ENCODE assay signal across 19 cellular contexts in the genomic region with DNA sequence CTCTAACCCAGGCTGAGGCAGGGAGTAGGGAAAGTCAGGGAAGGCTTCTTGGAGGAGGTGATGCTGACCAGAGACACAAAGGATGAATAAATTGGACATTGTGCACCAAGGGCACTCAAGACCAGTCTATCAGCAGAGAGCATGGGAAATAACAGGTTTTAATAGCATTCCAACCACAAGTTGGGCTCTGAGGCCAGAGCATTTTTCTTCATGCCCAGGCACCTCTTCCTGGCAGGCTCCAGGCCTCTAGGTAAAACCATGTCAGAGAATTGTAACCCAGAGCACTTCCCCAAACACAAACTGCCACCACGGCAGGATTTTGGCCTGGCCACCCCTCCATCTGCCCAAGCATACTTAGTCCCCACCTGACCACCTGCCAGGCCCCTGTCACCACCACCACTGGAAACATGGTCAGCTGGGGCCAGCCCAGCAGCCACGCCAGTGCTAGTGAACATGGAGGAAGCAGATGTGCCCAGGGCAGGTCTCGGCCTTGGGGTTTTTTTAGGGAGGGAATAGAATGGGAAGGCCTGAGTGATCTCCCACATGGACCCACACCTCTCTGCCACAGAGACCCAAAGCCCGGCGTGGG. TPM values are rescaled to one million over a fixed set of nuclear protein-coding genes. Genes with fewer than 3 reads are reported as not detected.
A peak's percentile ranks its signal among the peaks of the same experiment; 100 is the strongest.
DNase-seq lines count a peak whose midpoint lies in the region; ATAC-seq and TF ChIP-seq lines count a peak whose summit lies in the region.
"Had no signal": no experiment of that assay in that cellular context is flagged by ENCODE, and none has a peak within 500 bp of the region (broad histone marks: within the 10 kb centered on the region; RNA-seq: fewer than 3 reads in every experiment).

No MANE protein-coding gene starts in this region.

- H2BK120ac ChIP-seq in mesenchymal stem cell (ENCODE audit: low read depth, low read length) = no peak overlapping the region

- H4K91ac ChIP-seq in mesenchymal stem cell (ENCODE audit: low read length) = no peak overlapping the region

- H2BK12ac ChIP-seq in mesenchymal stem cell (ENCODE audit: low read length in 2 of 2) = no peak overlapping the region

- H3K36me3 ChIP-seq in ascending aorta (peaks cover 4 to 5% of the 10 kb centered on the region in 2 donors), mesenchymal stem cell (ENCODE audit: control insufficient read depth in 1 of 2, insufficient read depth in 2 of 2, low read depth in 1 of 2, low read length in 2 of 2) (peaks cover 26 to 40% of the 10 kb centered on the region in 2 experiments)
- H3K36me3 ChIP-seq: MG63 had no signal

- no peaks in the 10 kb centered on the region; the same call in 1 of the 2 replicates for H3K27me3 Mint-ChIP-seq in HFFc6 (ENCODE audit: insufficient read depth)
- peaks cover 0 to 4% of the 10 kb centered on the region in 2 donors for H3K27me3 Mint-ChIP-seq in stimulated activated naive B cell treated with anti-CD40 and anti-IgM and Interleukin-4, amounts not matched to agents 10 μg/mL and 1 μg/mL and 100 μg/mL, for 72 hours

- intact Hi-C loops in ascending aorta (cut with DNase I) = no loop called here

- H3K4ac ChIP-seq in mesenchymal stem cell (ENCODE audit: low read depth in 1 of 2, low read length in 2 of 2) = no peak overlapping the region

- no peak overlapping the region for H3K23ac ChIP-seq in mesenchymal stem cell (ENCODE audit: low read length in 2 of 2)

- H3K4me3 Mint-ChIP-seq in HFFc6 = no peak overlapping the region
- no peak overlapping the region for H3K4me3 Mint-ChIP-seq in stimulated activated naive B cell treated with anti-CD40 and anti-IgM and Interleukin-4, amounts not matched to agents 10 μg/mL and 1 μg/mL and 100 μg/mL, for 72 hours
- H3K4me3 Mint-ChIP-seq: CD14-positive monocyte, GM23338 had no signal

- no peak overlapping the region for H2AFZ ChIP-seq in mesenchymal stem cell (ENCODE audit: low read depth, low read length)
- H2AFZ ChIP-seq: GM23338 had no signal

- no peak for ATAC-seq in stimulated activated naive B cell treated with anti-CD40 and anti-IgM and Interleukin-4, amounts not matched to agents 10 μg/mL and 1 μg/mL and 100 μg/mL, for 72 hours (replicated peaks)
- ATAC-seq in HG03097 (IDR thresholded peaks at IDR 0.05; ENCODE audit: low FRiP score, unreplicated experiment) = no peak
- ATAC-seq in activated CD4-positive, CD25-positive, alpha-beta regulatory T cell treated with anti-CD3 and anti-CD28 coated beads, Interleukin-2, amount 50 U/mL, for 24 hours = no peak
- ATAC-seq: GM23338, Right ventricle myocardium inferior had no signal

- DNase-seq in HFFc6 = no peak
- DNase-seq in ascending aorta (ENCODE audit: low spot score in 2 of 2) = no peak
- no peak for DNase-seq in mesenchymal stem cell
- DNase-seq in stimulated activated naive B cell treated with anti-CD40 and anti-IgM and Interleukin-4, amounts not matched to agents 10 μg/mL and 1 μg/mL and 100 μg/mL, for 72 hours = no peak
- DNase-seq in retina = no peak
- no peak for DNase-seq in LoVo (ENCODE audit: low spot score)
- DNase-seq: GF-D8, MG63, NCI-H1105, NCI-H1694, NCI-H2107, NCI-H2227 treated with DMSO at 0.1 percent for 48 hours, NCI-H524 had no signal

- H3K36me3 Mint-ChIP-seq in HFFc6 (ENCODE audit: low read depth) = peaks cover 11% of the 10 kb centered on the region
- no peaks in the 10 kb centered on the region for H3K36me3 Mint-ChIP-seq in stimulated activated naive B cell treated with anti-CD40 and anti-IgM and Interleukin-4, amounts not matched to agents 10 μg/mL and 1 μg/mL and 100 μg/mL, for 72 hours
- H3K36me3 Mint-ChIP-seq: CD14-positive monocyte had no signal

- H3K27me3 ChIP-seq in ascending aorta = no peaks in the 10 kb centered on the region
- H3K27me3 ChIP-seq in mesenchymal stem cell (ENCODE audit: control insufficient read depth in 1 of 2, insufficient read depth in 1 of 2, low read length in 2 of 2) = no peaks in the 10 kb centered on the region
- H3K27me3 ChIP-seq: MG63 had no signal

- H3K4me1 Mint-ChIP-seq in HFFc6 (ENCODE audit: low read depth) = peaks cover 63% of the 10 kb centered on the region
- peaks cover 19 to 28% of the 10 kb centered on the region in 2 donors for H3K4me1 Mint-ChIP-seq in stimulated activated naive B cell treated with anti-CD40 and anti-IgM and Interleukin-4, amounts not matched to agents 10 μg/mL and 1 μg/mL and 100 μg/mL, for 72 hours
- H3K4me1 Mint-ChIP-seq: GM23338 had no signal

- H3K9me3 Mint-ChIP-seq in HFFc6 = no peaks in the 10 kb centered on the region
- H3K9me3 Mint-ChIP-seq in stimulated activated naive B cell treated with anti-CD40 and anti-IgM and Interleukin-4, amounts not matched to agents 10 μg/mL and 1 μg/mL and 100 μg/mL, for 72 hours = no peaks in the 10 kb centered on the region
- H3K9me3 Mint-ChIP-seq: CD14-positive monocyte, GM23338 had no signal

- no peaks in the 10 kb centered on the region for H3K9me3 ChIP-seq in ascending aorta
- no peaks in the 10 kb centered on the region for H3K9me3 ChIP-seq in mesenchymal stem cell (ENCODE audit: control insufficient read depth, low read length)
- H3K9me3 ChIP-seq: MG63 had no signal

- no peak overlapping the region for H3K4me2 ChIP-seq in mesenchymal stem cell (ENCODE audit: low read length, poor library complexity, severe bottlenecking)
- H3K4me2 ChIP-seq: GM23338, KMS-11 had no signal

- H3K4me3 ChIP-seq in ascending aorta (no peak overlapping the region), mesenchymal stem cell (ENCODE audit: insufficient read depth in 1 of 2, low read depth in 1 of 2, low read length in 2 of 2) (no peak overlapping the region)
- H3K4me3 ChIP-seq: GM23338, MG63 had no signal

- H4K8ac ChIP-seq in mesenchymal stem cell (ENCODE audit: low read length) = no peak overlapping the region

- no peak overlapping the region for H2BK5ac ChIP-seq in mesenchymal stem cell (ENCODE audit: low read depth, low read length, poor library complexity, severe bottlenecking)

- H3K18ac ChIP-seq in mesenchymal stem cell (ENCODE audit: low read depth in 1 of 2, low read length in 2 of 2) = no peak overlapping the region

- no peak for TF ChIP-seq CTCF in HFFc6 (IDR thresholded peaks at IDR 0.05)
- no peak for TF ChIP-seq CTCF in ascending aorta (IDR thresholded peaks at IDR 0.05)

- H3K4me1 ChIP-seq in ascending aorta (peaks cover 41 to 88% of the 10 kb centered on the region in 2 donors), mesenchymal stem cell (ENCODE audit: control insufficient read depth, insufficient read depth, low read depth, low read length) (peaks cover 43% of the 10 kb centered on the region)

- H3K9ac ChIP-seq in mesenchymal stem cell (ENCODE audit: low read length) = no peak overlapping the region
- H3K9ac ChIP-seq: KMS-11 had no signal

- WGBS in mesenchymal stem cell = 96% methylated on average over 3 of the region's 5 CpGs

- H3K27ac Mint-ChIP-seq in HFFc6 = peak overlapping the region; percentile 14; the same call in 1 of the 2 replicates
- H3K27ac Mint-ChIP-seq in stimulated activated naive B cell treated with anti-CD40 and anti-IgM and Interleukin-4, amounts not matched to agents 10 μg/mL and 1 μg/mL and 100 μg/mL, for 72 hours = peak overlapping the region; percentile 6
- H3K27ac Mint-ChIP-seq: CD14-positive monocyte, GM23338 had no signal

- H2AK5ac ChIP-seq in mesenchymal stem cell (ENCODE audit: low read length, severe bottlenecking) = peak overlapping the region; percentile 6

- H3K79me1 ChIP-seq in mesenchymal stem cell (replicated peaks; ENCODE audit: low read length, poor library complexity, severe bottlenecking) = peaks cover 4% of the 10 kb centered on the region

- no peak overlapping the region for H3K14ac ChIP-seq in mesenchymal stem cell (ENCODE audit: low read length in 2 of 2)

- no peak overlapping the region for H2BK15ac ChIP-seq in mesenchymal stem cell (ENCODE audit: low read depth, poor library complexity, severe bottlenecking)

- H3K27ac ChIP-seq in ascending aorta (peak overlapping the region; percentile 91 to 94), mesenchymal stem cell (ENCODE audit: low read length, poor library complexity, severe bottlenecking) (no peak overlapping the region)
- H3K27ac ChIP-seq: KMS-11 had no signal

RNA-seq across cellular contexts. Expression of a gene that starts 22.7 kb away (rescaled TPM):
- total RNA-seq in HFFc6 (2021; fragmentation: NEBNext Ultra II Directional; extraction: Animal tissue kit (Norgen Biotek cat#: 25700)) = 100 to 1,000 TPM; 109 to 165 (median 120) TPM
- total RNA-seq in ascending aorta = 383 TPM
- 16.6 TPM for polyA plus RNA-seq in mesenchymal stem cell (2013, experiment 1 of 2)
- polyA plus RNA-seq in mesenchymal stem cell (2013, experiment 2 of 2) = 16.0 TPM
